8 cellular contexts compared by ENCODE assay signal in genomic region chr15:79004336-79004735, GRCh38. TPM values are rescaled to one million over a fixed set of nuclear protein-coding genes. Genes with fewer than 3 reads are reported as not detected.
A peak's percentile ranks its signal among the peaks of the same experiment; 100 is the strongest.
DNase-seq lines count a peak whose midpoint lies in the region; ATAC-seq and TF ChIP-seq lines count a peak whose summit lies in the region.

No MANE protein-coding gene starts in this region.

- no peak for TF ChIP-seq CTCF in Calu3 (IDR thresholded peaks at IDR 0.05; ENCODE audit: unreplicated experiment)
- TF ChIP-seq CTCF in fibroblast of mammary gland (conservative IDR thresholded peaks at IDR 0.05; ENCODE audit: control insufficient read depth, insufficient read depth, low read depth, low read length), result no peak
- TF ChIP-seq CTCF in smooth muscle cell (IDR thresholded peaks at IDR 0.05; ENCODE audit: borderline replicate concordance, insufficient read depth, poor library complexity, severe bottlenecking), result no peak

- peak overlapping the region; percentile 50 for H3K9ac ChIP-seq in smooth muscle cell (ENCODE audit: low read depth)

- H2AFZ ChIP-seq in smooth muscle cell (ENCODE audit: low read depth), result no peak overlapping the region

- no peaks in the 10 kb centered on the region for H3K36me3 ChIP-seq in smooth muscle cell (ENCODE audit: low read depth)
- H3K36me3 ChIP-seq in effector memory CD4-positive, alpha-beta T cell (ENCODE audit: control insufficient read depth, insufficient read depth, low read length), result no peaks in the 10 kb centered on the region

- H4K20me1 ChIP-seq in smooth muscle cell (ENCODE audit: low read depth), result no peaks in the 10 kb centered on the region

- ATAC-seq in HG03103 (IDR thresholded peaks at IDR 0.05; ENCODE audit: low read depth, unreplicated experiment), result peak; percentile 74

- no peaks in the 10 kb centered on the region for H3K4me1 ChIP-seq in smooth muscle cell (ENCODE audit: low read depth)
- H3K4me1 ChIP-seq in effector memory CD4-positive, alpha-beta T cell (ENCODE audit: control insufficient read depth, insufficient read depth, low read length, poor library complexity, severe bottlenecking), result no peaks in the 10 kb centered on the region

- no peaks in the 10 kb centered on the region for H3K79me2 ChIP-seq in smooth muscle cell (ENCODE audit: low read depth)

- H3K4me2 ChIP-seq in smooth muscle cell, result peak overlapping the region; percentile 57

- WGBS in smooth muscle cell (ENCODE audit: low lambda C conversion rate), result 12% methylated on average over 6 of the region's 6 CpGs

- no peaks in the 10 kb centered on the region for H3K27me3 ChIP-seq in smooth muscle cell (ENCODE audit: low read depth)
- H3K27me3 ChIP-seq in effector memory CD4-positive, alpha-beta T cell (replicated peaks; ENCODE audit: control insufficient read depth, insufficient read depth, low read length, poor library complexity, severe bottlenecking), result no peaks in the 10 kb centered on the region

- peaks cover 9% of the 10 kb centered on the region for H3K36me3 Mint-ChIP-seq in Calu3 (ENCODE audit: insufficient read depth, unreplicated experiment)

- H3K4me3 ChIP-seq in fibroblast of mammary gland (ENCODE audit: control insufficient read depth, low read depth, low read length), result no peak overlapping the region
- H3K4me3 ChIP-seq in smooth muscle cell, result no peak overlapping the region
- H3K4me3 ChIP-seq in effector memory CD4-positive, alpha-beta T cell (ENCODE audit: insufficient read depth, low read depth, low read length, poor library complexity, severe bottlenecking), result no peak overlapping the region

- no peaks in the 10 kb centered on the region for H3K9me3 ChIP-seq in smooth muscle cell (replicated peaks; ENCODE audit: low read depth)
- no peaks in the 10 kb centered on the region for H3K9me3 ChIP-seq in effector memory CD4-positive, alpha-beta T cell (ENCODE audit: control insufficient read depth, low read length)

- H3K27me3 Mint-ChIP-seq in Calu3 (ENCODE audit: unreplicated experiment), result no peaks in the 10 kb centered on the region

- H3F3A ChIP-seq in smooth muscle cell (ENCODE audit: low read depth), result no peaks in the 10 kb centered on the region

- no peaks in the 10 kb centered on the region for H3K9me3 Mint-ChIP-seq in Calu3 (ENCODE audit: low read depth, unreplicated experiment)

- intact Hi-C loops in Calu3 (cut with micrococcal nuclease; ENCODE audit: unreplicated experiment), result no loop called here

- CTCF ChIA-PET in Calu3 (lab: Charles Lee), result interaction anchor here (0.7 to 1.5 kb wide), 5 partner anchors 9 to 180 kb away, joined by 3 to 9 read pairs (median 3); no protein-coding TSS in a partner anchor

- peak overlapping the region; percentile 81 for H3K27ac ChIP-seq in smooth muscle cell (ENCODE audit: low read depth)
- H3K27ac ChIP-seq in effector memory CD4-positive, alpha-beta T cell (ENCODE audit: insufficient read depth, low read length, poor library complexity, severe bottlenecking), result no peak overlapping the region

- BruUV-seq in Calu3 (replicated peaks; lab: Mats Ljungman, UMichigan), result no TSS peak

- peak overlapping the region; percentile 28 for H3K27ac Mint-ChIP-seq in Calu3 (ENCODE audit: unreplicated experiment)

- peak overlapping the region; percentile 4 for H3K4me3 Mint-ChIP-seq in Calu3 (ENCODE audit: low read depth, unreplicated experiment)

- DNase-seq in Calu3, result peak; percentile 63
- peak; percentile 49 for DNase-seq in GM19240 (ENCODE audit: insufficient read length, low spot score)
- peak; percentile 62 for DNase-seq in RKO (ENCODE audit: low spot score)
- DNase-seq in fibroblast of mammary gland (ENCODE audit: low read depth), result peak; percentile 60
- no peak for DNase-seq in smooth muscle cell (lab: John Stamatoyannopoulos, UW; ENCODE audit: unreplicated experiment)
- no peak for DNase-seq in effector memory CD4-positive, alpha-beta T cell
- DNase-seq in activated effector memory CD4-positive, alpha-beta T cell treated with Interleukin-2 at 50 U/mL for 16 hours, result no peak

- H3K4me1 Mint-ChIP-seq in Calu3 (ENCODE audit: low read depth, unreplicated experiment), result peaks cover 36% of the 10 kb centered on the region

RNA-seq across cellular contexts. Expression of gene CTSH, which starts 59.5 kb away (rescaled TPM):
- total RNA-seq in Calu3 (2022) (327 and 433 TPM in 2 replicates), smooth muscle cell (24.7 and 38.5 TPM in 2 replicates)
- polyA plus RNA-seq in smooth muscle cell, result 19.0 and 23.4 TPM in 2 replicates

Comparison
In these comparisons a context has a peak if more than half of its experiments do, and no peak if none do; other contexts are left out.
1. DNase-seq: peak in Calu3 (single experiment), GM19240 (single experiment), RKO (single experiment) and fibroblast of mammary gland (single experiment); none in smooth muscle cell (single experiment), effector memory CD4-positive, alpha-beta T cell (0 of 3) and activated effector memory CD4-positive, alpha-beta T cell treated with Interleukin-2 at 50 U/mL for 16 hours (single experiment).